ENCODE assay signal across 2 cellular contexts in the genomic region with DNA sequence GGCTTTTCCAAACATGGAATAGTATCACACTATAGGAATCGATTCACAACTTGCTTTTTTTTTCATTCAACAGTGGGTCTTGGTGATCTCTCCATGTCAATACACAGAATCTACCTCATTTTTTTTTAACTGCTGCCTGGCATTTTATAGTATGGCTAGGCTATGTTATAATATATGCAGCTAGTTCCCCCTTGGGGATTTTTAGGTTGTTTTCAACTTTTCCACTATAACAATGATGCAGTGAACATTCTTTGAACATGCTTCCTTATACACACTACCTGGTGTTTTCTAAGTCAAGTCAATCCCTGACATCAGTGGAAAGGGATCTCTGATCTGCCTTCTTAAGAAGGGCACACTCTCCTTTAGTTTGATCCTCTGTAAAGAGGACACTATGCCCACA.
TF ChIP-seq lines count a peak whose summit lies in the region.

No MANE protein-coding gene starts in this region.

TF ChIP-seq in HepG2, 621 proteins besides CTCF, POLR2A, EP300 and RAD21:
- TF ChIP-seq ZNF564 (CRISPR knock-in tag; IDR thresholded peaks at IDR 0.05) (no peak), SMYD3 (CRISPR knock-in tag; IDR thresholded peaks at IDR 0.05) (0 out of 2 replicates have a peak, but pooled peaks have one; percentile 39)
- TF ChIP-seq, protein P1, sequence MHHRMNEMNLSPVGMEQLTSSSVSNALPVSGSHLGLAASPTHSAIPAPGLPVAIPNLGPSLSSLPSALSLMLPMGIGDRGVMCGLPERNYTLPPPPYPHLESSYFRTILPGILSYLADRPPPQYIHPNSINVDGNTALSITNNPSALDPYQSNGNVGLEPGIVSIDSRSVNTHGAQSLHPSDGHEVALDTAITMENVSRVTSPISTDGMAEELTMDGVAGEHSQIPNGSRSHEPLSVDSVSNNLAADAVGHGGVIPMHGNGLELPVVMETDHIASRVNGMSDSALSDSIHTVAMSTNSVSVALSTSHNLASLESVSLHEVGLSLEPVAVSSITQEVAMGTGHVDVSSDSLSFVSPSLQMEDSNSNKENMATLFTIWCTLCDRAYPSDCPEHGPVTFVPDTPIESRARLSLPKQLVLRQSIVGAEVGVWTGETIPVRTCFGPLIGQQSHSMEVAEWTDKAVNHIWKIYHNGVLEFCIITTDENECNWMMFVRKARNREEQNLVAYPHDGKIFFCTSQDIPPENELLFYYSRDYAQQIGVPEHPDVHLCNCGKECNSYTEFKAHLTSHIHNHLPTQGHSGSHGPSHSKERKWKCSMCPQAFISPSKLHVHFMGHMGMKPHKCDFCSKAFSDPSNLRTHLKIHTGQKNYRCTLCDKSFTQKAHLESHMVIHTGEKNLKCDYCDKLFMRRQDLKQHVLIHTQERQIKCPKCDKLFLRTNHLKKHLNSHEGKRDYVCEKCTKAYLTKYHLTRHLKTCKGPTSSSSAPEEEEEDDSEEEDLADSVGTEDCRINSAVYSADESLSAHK (CRISPR knock-in tag; IDR thresholded peaks at IDR 0.05; ENCODE audit: borderline replicate concordance), result no peak
- TF ChIP-seq, protein P2, sequence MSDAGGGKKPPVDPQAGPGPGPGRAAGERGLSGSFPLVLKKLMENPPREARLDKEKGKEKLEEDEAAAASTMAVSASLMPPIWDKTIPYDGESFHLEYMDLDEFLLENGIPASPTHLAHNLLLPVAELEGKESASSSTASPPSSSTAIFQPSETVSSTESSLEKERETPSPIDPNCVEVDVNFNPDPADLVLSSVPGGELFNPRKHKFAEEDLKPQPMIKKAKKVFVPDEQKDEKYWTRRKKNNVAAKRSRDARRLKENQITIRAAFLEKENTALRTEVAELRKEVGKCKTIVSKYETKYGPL (CRISPR knock-in tag; IDR thresholded peaks at IDR 0.05), result no peak
- TF ChIP-seq, protein P3, sequence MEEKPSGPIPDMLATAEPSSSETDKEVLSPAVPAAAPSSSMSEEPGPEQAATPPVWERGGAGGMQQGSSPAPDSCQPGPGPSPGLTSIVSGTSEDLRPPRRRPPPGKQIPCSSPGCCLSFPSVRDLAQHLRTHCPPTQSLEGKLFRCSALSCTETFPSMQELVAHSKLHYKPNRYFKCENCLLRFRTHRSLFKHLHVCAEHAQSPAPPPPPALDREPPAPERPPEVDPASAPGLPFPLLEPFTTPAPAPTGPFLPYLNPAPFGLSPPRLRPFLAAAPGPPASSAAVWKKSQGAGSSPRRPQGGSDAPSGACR (CRISPR knock-in tag; IDR thresholded peaks at IDR 0.05), result no peak
- TF ChIP-seq, protein P4, sequence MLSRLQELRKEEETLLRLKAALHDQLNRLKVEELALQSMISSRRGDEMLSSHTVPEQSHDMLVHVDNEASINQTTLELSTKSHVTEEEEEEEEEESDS (CRISPR knock-in tag; IDR thresholded peaks at IDR 0.05; ENCODE audit: borderline replicate concordance), result no peak
- TF ChIP-seq, protein P5, sequence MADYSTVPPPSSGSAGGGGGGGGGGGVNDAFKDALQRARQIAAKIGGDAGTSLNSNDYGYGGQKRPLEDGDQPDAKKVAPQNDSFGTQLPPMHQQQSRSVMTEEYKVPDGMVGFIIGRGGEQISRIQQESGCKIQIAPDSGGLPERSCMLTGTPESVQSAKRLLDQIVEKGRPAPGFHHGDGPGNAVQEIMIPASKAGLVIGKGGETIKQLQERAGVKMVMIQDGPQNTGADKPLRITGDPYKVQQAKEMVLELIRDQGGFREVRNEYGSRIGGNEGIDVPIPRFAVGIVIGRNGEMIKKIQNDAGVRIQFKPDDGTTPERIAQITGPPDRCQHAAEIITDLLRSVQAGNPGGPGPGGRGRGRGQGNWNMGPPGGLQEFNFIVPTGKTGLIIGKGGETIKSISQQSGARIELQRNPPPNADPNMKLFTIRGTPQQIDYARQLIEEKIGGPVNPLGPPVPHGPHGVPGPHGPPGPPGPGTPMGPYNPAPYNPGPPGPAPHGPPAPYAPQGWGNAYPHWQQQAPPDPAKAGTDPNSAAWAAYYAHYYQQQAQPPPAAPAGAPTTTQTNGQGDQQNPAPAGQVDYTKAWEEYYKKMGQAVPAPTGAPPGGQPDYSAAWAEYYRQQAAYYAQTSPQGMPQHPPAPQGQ (CRISPR knock-in tag; IDR thresholded peaks at IDR 0.05; ENCODE audit: borderline replicate concordance), result no peak

TF ChIP-seq in GM12891, 5 proteins besides CTCF, POLR2A, EP300 and RAD21:
- TF ChIP-seq SPI1 (IDR thresholded peaks at IDR 0.05; ENCODE audit: low read depth, low read length) (no peak), POLR2AphosphoS5 (IDR thresholded peaks at IDR 0.05; ENCODE audit: low read depth, low read length) (no peak), TAF1 (IDR thresholded peaks at IDR 0.05; ENCODE audit: low read depth, low read length) (no peak), POU2F2 (IDR thresholded peaks at IDR 0.05; ENCODE audit: low read depth, low read length) (no peak), PAX5 (IDR thresholded peaks at IDR 0.05; ENCODE audit: insufficient read depth, low read length, severe bottlenecking) (no peak)
TF ChIP-seq in GM12891: peak in this region for 0.
